ENCODE assay signal across 33 cellular contexts in the genomic region with DNA sequence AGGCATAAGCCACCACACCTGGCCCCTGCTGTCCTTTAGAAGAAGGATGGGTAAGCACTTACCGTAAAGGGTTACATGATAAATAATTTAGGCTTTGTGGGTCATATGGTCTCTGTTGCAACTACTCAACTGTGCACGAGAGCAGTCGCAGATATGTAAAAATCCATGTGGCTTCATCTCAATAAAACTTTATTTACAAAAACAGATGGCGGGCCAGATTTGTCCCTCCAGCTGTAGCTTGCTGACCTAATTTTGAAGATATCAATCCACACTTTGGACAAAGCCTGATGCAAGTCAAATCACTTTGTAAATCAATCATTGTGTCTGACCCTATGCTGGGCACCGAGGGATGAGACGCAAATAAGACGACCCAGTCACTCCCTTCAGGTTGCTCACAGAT. TPM values are rescaled to one million over a fixed set of nuclear protein-coding genes. Genes with fewer than 3 reads are reported as not detected.
"Had no signal": no experiment of that assay in that cellular context is flagged by ENCODE, and none has a peak within 500 bp of the region (broad histone marks: within the 10 kb centered on the region; RNA-seq: fewer than 3 reads in every experiment).

No MANE protein-coding gene starts in this region.

- H3K4me1 Mint-ChIP-seq: activated CD4-positive, alpha-beta memory T cell treated with anti-CD3 and anti-CD28 coated beads, Interleukin-2, amount 10 ng/mL, durations not matched to agents 7 days and 5 days; activated CD4-positive, alpha-beta T cell treated with anti-CD3 and anti-CD28 coated beads, Interleukin-2, amount 10 ng/mL, durations not matched to agents 7 days and 5 days; activated naive CD4-positive, alpha-beta T cell treated with anti-CD3 and anti-CD28 coated beads, Interleukin-2, amount 10 ng/mL, durations not matched to agents 7 days and 5 days; activated naive CD8-positive, alpha-beta T cell treated with anti-CD3 and anti-CD28 coated beads, Interleukin-2, amount 10 ng/mL, durations not matched to agents 7 days and 5 days; central memory CD8-positive, alpha-beta T cell had no signal

- H3K27ac ChIP-seq: ascending aorta, breast epithelium, cardiac muscle cell, coronary artery, dorsolateral prefrontal cortex, foreskin keratinocyte, gastroesophageal sphincter had no signal

- H3K4me3 Mint-ChIP-seq: activated CD4-positive, alpha-beta memory T cell treated with anti-CD3 and anti-CD28 coated beads, Interleukin-2, amount 10 ng/mL, durations not matched to agents 7 days and 5 days; activated CD4-positive, alpha-beta T cell treated with anti-CD3 and anti-CD28 coated beads, Interleukin-2, amount 10 ng/mL, durations not matched to agents 7 days and 5 days; activated naive CD4-positive, alpha-beta T cell treated with anti-CD3 and anti-CD28 coated beads, Interleukin-2, amount 10 ng/mL, durations not matched to agents 7 days and 5 days; activated naive CD8-positive, alpha-beta T cell treated with anti-CD3 and anti-CD28 coated beads, Interleukin-2, amount 10 ng/mL, durations not matched to agents 7 days and 5 days; activated T-cell treated with anti-CD3 and anti-CD28 coated beads, Interleukin-2, amount 50 U/mL, for 24 hours; activated T-cell treated with anti-CD3 and anti-CD28 coated beads, Interleukin-2, amount 50 U/mL, for 72 hours; brain; central memory CD8-positive, alpha-beta T cell; dendritic cell treated with granulocyte-macrophage colony-stimulating factor and Interleukin-4, amounts not matched to agents 40 ng/mL and 50 ng/mL, for 4 days; endodermal cell; WTC11 had no signal

- H3K27me3 ChIP-seq: ascending aorta, breast epithelium, cardiac muscle cell, dorsolateral prefrontal cortex, foreskin keratinocyte had no signal

- H3K27me3 Mint-ChIP-seq: activated CD4-positive, alpha-beta T cell treated with anti-CD3 and anti-CD28 coated beads, Interleukin-2, amount 10 ng/mL, durations not matched to agents 7 days and 5 days; activated T-cell treated with anti-CD3 and anti-CD28 coated beads, Interleukin-2, amount 50 U/mL, for 24 hours; brain had no signal

- DNase-seq: activated CD4-positive, alpha-beta memory T cell treated with anti-CD3 and anti-CD28 coated beads, Interleukin-2, amount 10 ng/mL, durations not matched to agents 7 days and 5 days; activated CD4-positive, alpha-beta T cell treated with anti-CD3 and anti-CD28 coated beads for 1 hour; activated CD4-positive, alpha-beta T cell treated with anti-CD3 and anti-CD28 coated beads for 4 hours; activated CD4-positive, alpha-beta T cell treated with anti-CD3 and anti-CD28 coated beads, Interleukin-2, amount 10 ng/mL, durations not matched to agents 7 days and 5 days; activated CD4-positive, alpha-beta T cell treated with anti-CD3 and anti-CD28 coated beads, Interleukin-2, amount 50 U/mL, for 4 hours; activated CD8-positive, alpha-beta memory T cell treated with anti-CD3 and anti-CD28 coated beads, Interleukin-2, amount 50 U/mL, for 48 hours; activated gamma-delta T cell; activated naive CD4-positive, alpha-beta T cell; activated naive CD4-positive, alpha-beta T cell treated with anti-CD3 and anti-CD28 coated beads, Interleukin-2, amount 10 ng/mL, durations not matched to agents 7 days and 5 days; activated naive CD8-positive, alpha-beta T cell treated with anti-CD3 and anti-CD28 coated beads, Interleukin-2, amount 10 ng/mL, durations not matched to agents 7 days and 5 days; activated T-cell treated with anti-CD3 and anti-CD28 coated beads for 4 hours; activated T-cell treated with anti-CD3 and anti-CD28 coated beads, Interleukin-2, amount 50 U/mL, for 24 hours; activated T-cell treated with anti-CD3 and anti-CD28 coated beads, Interleukin-2, amount 50 U/mL, for 72 hours; dorsolateral prefrontal cortex; effector memory CD4-positive, alpha-beta T cell; foreskin keratinocyte; T-helper 2 cell had no signal

- ATAC-seq: activated naive CD4-positive, alpha-beta T cell treated with anti-CD3 and anti-CD28 coated beads, Interleukin-2, amount 50 U/mL, for 72 hours; activated T-cell treated with anti-CD3 and anti-CD28 coated beads, Interleukin-2, amount 50 U/mL, for 72 hours; esophagus mucosa; foreskin keratinocyte; gastroesophageal sphincter had no signal

- H3K4me3 ChIP-seq: ascending aorta, breast epithelium, cardiac muscle cell, coronary artery, dorsolateral prefrontal cortex, gastroesophageal sphincter, heart right ventricle had no signal

- H3K9me3 Mint-ChIP-seq: activated CD4-positive, alpha-beta memory T cell treated with anti-CD3 and anti-CD28 coated beads, Interleukin-2, amount 10 ng/mL, durations not matched to agents 7 days and 5 days; activated CD4-positive, alpha-beta T cell treated with anti-CD3 and anti-CD28 coated beads, Interleukin-2, amount 10 ng/mL, durations not matched to agents 7 days and 5 days; activated naive CD4-positive, alpha-beta T cell treated with anti-CD3 and anti-CD28 coated beads, Interleukin-2, amount 10 ng/mL, durations not matched to agents 7 days and 5 days; activated naive CD4-positive, alpha-beta T cell treated with anti-CD3 and anti-CD28 coated beads, Interleukin-2, amount 50 U/mL, for 72 hours; activated naive CD8-positive, alpha-beta T cell treated with anti-CD3 and anti-CD28 coated beads, Interleukin-2, amount 10 ng/mL, durations not matched to agents 7 days and 5 days; activated T-cell treated with anti-CD3 and anti-CD28 coated beads, Interleukin-2, amount 50 U/mL, for 24 hours; activated T-cell treated with anti-CD3 and anti-CD28 coated beads, Interleukin-2, amount 50 U/mL, for 72 hours; brain; central memory CD8-positive, alpha-beta T cell; dendritic cell treated with granulocyte-macrophage colony-stimulating factor and Interleukin-4, amounts not matched to agents 40 ng/mL and 50 ng/mL, for 4 days; endodermal cell; WTC11 had no signal

- H3K9me3 ChIP-seq: ascending aorta, breast epithelium, gastroesophageal sphincter, heart right ventricle had no signal

- H3K4me1 ChIP-seq: ascending aorta, breast epithelium, foreskin keratinocyte, gastroesophageal sphincter had no signal

- H3K36me3 ChIP-seq: ascending aorta, breast epithelium, cardiac muscle cell, gastroesophageal sphincter, heart right ventricle had no signal

- H3K36me3 Mint-ChIP-seq: activated naive CD4-positive, alpha-beta T cell treated with anti-CD3 and anti-CD28 coated beads, Interleukin-2, amount 10 ng/mL, durations not matched to agents 7 days and 5 days; activated naive CD4-positive, alpha-beta T cell treated with anti-CD3 and anti-CD28 coated beads, Interleukin-2, amount 50 U/mL, for 72 hours; activated naive CD8-positive, alpha-beta T cell treated with anti-CD3 and anti-CD28 coated beads, Interleukin-2, amount 10 ng/mL, durations not matched to agents 7 days and 5 days; brain; WTC11 had no signal

- H3K27ac Mint-ChIP-seq: activated CD4-positive, alpha-beta memory T cell treated with anti-CD3 and anti-CD28 coated beads, Interleukin-2, amount 10 ng/mL, durations not matched to agents 7 days and 5 days; activated CD4-positive, alpha-beta T cell treated with anti-CD3 and anti-CD28 coated beads, Interleukin-2, amount 10 ng/mL, durations not matched to agents 7 days and 5 days; activated naive CD4-positive, alpha-beta T cell treated with anti-CD3 and anti-CD28 coated beads, Interleukin-2, amount 10 ng/mL, durations not matched to agents 7 days and 5 days; activated naive CD4-positive, alpha-beta T cell treated with anti-CD3 and anti-CD28 coated beads, Interleukin-2, amount 50 U/mL, for 72 hours; activated naive CD8-positive, alpha-beta T cell treated with anti-CD3 and anti-CD28 coated beads, Interleukin-2, amount 10 ng/mL, durations not matched to agents 7 days and 5 days; activated T-cell treated with anti-CD3 and anti-CD28 coated beads, Interleukin-2, amount 50 U/mL, for 24 hours; activated T-cell treated with anti-CD3 and anti-CD28 coated beads, Interleukin-2, amount 50 U/mL, for 72 hours; brain; dendritic cell treated with granulocyte-macrophage colony-stimulating factor and Interleukin-4, amounts not matched to agents 40 ng/mL and 50 ng/mL, for 4 days; endodermal cell; WTC11 had no signal

RNA-seq across cellular contexts. Expression of a gene that starts 12.1 kb away (rescaled TPM):
- total RNA-seq: activated CD4-positive, alpha-beta memory T cell treated with anti-CD3 and anti-CD28 coated beads, Interleukin-2, amount 10 ng/mL, durations not matched to agents 7 days and 5 days; activated CD4-positive, alpha-beta T cell treated with anti-CD3 and anti-CD28 coated beads, Interleukin-2, amount 10 ng/mL, durations not matched to agents 7 days and 5 days; activated naive CD4-positive, alpha-beta T cell treated with anti-CD3 and anti-CD28 coated beads, Interleukin-2, amount 50 U/mL, for 72 hours; activated naive CD8-positive, alpha-beta T cell treated with anti-CD3 and anti-CD28 coated beads, Interleukin-2, amount 10 ng/mL, durations not matched to agents 7 days and 5 days; ascending aorta; breast epithelium; cerebellum; epithelial cell of proximal tubule; esophagus mucosa; foreskin keratinocyte; T-helper 1 cell treated with Interleukin-12 subunit alpha and Interleukin-12 subunit beta and Interleukin-4 antibody, amounts not matched to agents 30 ng/mL and 1 ng/mL, for 36 hours had no signal
- polyA plus RNA-seq: foreskin keratinocyte, heart right ventricle had no signal
